Comparison of ENCODE assay signal across 11 cellular contexts in genomic region chr6:84618836-84619235, GRCh38.
A peak's percentile ranks its signal among the peaks of the same experiment; 100 is the strongest.
DNase-seq lines count a peak whose midpoint lies in the region; ATAC-seq and TF ChIP-seq lines count a peak whose summit lies in the region.
"Had no signal": no experiment of that assay in that cellular context is flagged by ENCODE, and none has a peak within 500 bp of the region (broad histone marks: within the 10 kb centered on the region; RNA-seq: fewer than 3 reads in every experiment).

No MANE protein-coding gene starts in this region.

- no peak overlapping the region for H3K4me2 ChIP-seq in MM.1S (ENCODE audit: low read depth, low read length)

- H3K4me3 ChIP-seq in MM.1S (ENCODE audit: low read length), result no peak overlapping the region

- H3K27ac Mint-ChIP-seq in chondrocyte (ENCODE audit: unreplicated experiment), result peak overlapping the region; percentile 94
- no peak overlapping the region for H3K27ac Mint-ChIP-seq in activated T-cell treated with anti-CD3 and anti-CD28 coated beads, Interleukin-2, amount 50 U/mL, for 72 hours
- H3K27ac Mint-ChIP-seq: activated CD4-positive, alpha-beta memory T cell treated with anti-CD3 and anti-CD28 coated beads for 36 hours; activated naive CD8-positive, alpha-beta T cell treated with anti-CD3 and anti-CD28 coated beads for 36 hours; stimulated activated effector memory CD8-positive, alpha-beta T cell treated with anti-CD3 and anti-CD28 coated beads, Interleukin-12 subunit alpha, Interleukin-12 subunit beta, amount 100 ng/mL, for 72 hours had no signal

- H3K27me3 ChIP-seq in MM.1S (replicated peaks; ENCODE audit: insufficient read depth, low read length), result no peaks in the 10 kb centered on the region

- H3K36me3 Mint-ChIP-seq in chondrocyte (ENCODE audit: low read depth), result peaks cover 5% of the 10 kb centered on the region
- H3K36me3 Mint-ChIP-seq in activated T-cell treated with anti-CD3 and anti-CD28 coated beads, Interleukin-2, amount 50 U/mL, for 72 hours (ENCODE audit: insufficient read depth in 2 of 2), result no peaks in the 10 kb centered on the region
- H3K36me3 Mint-ChIP-seq: activated CD4-positive, alpha-beta memory T cell treated with anti-CD3 and anti-CD28 coated beads for 36 hours; activated naive CD8-positive, alpha-beta T cell treated with anti-CD3 and anti-CD28 coated beads for 36 hours; stimulated activated effector memory CD8-positive, alpha-beta T cell treated with anti-CD3 and anti-CD28 coated beads, Interleukin-12 subunit alpha, Interleukin-12 subunit beta, amount 100 ng/mL, for 72 hours had no signal

- no peak for ATAC-seq in activated T-cell treated with anti-CD3 and anti-CD28 coated beads, Interleukin-2, amount 50 U/mL, for 72 hours (replicated peaks in 1 of 2)
- ATAC-seq in GM19397 (IDR thresholded peaks at IDR 0.05; ENCODE audit: unreplicated experiment), result no peak
- ATAC-seq: stimulated activated effector memory CD8-positive, alpha-beta T cell treated with anti-CD3 and anti-CD28 coated beads, Interleukin-12 subunit alpha, Interleukin-12 subunit beta, amount 100 ng/mL, for 72 hours had no signal

- H3K9me3 Mint-ChIP-seq in chondrocyte (ENCODE audit: low read depth), result peaks cover 19% of the 10 kb centered on the region
- peaks cover 10% of the 10 kb centered on the region in 2 donors for H3K9me3 Mint-ChIP-seq in activated T-cell treated with anti-CD3 and anti-CD28 coated beads, Interleukin-2, amount 50 U/mL, for 72 hours

- H3K9me3 ChIP-seq in MM.1S (replicated peaks; ENCODE audit: insufficient read depth, low read length), result no peaks in the 10 kb centered on the region

- H3K79me2 ChIP-seq in MM.1S (ENCODE audit: low read length), result no peaks in the 10 kb centered on the region

- H3K27me3 Mint-ChIP-seq in chondrocyte (ENCODE audit: low read depth), result no peaks in the 10 kb centered on the region
- H3K27me3 Mint-ChIP-seq in activated T-cell treated with anti-CD3 and anti-CD28 coated beads, Interleukin-2, amount 50 U/mL, for 72 hours (ENCODE audit: low read depth), result no peaks in the 10 kb centered on the region
- H3K27me3 Mint-ChIP-seq: activated CD4-positive, alpha-beta memory T cell treated with anti-CD3 and anti-CD28 coated beads for 36 hours; activated naive CD8-positive, alpha-beta T cell treated with anti-CD3 and anti-CD28 coated beads for 36 hours had no signal

- TF ChIP-seq CTCF in chondrocyte (IDR thresholded peaks at IDR 0.05) (no peak), MM.1S (IDR thresholded peaks at IDR 0.05; ENCODE audit: low read length) (no peak)

- no peak overlapping the region for H2AFZ ChIP-seq in MM.1S (ENCODE audit: low read length)

- DNase-seq in M059J (ENCODE audit: low read depth) (peak; percentile 69), chondrocyte (ENCODE audit: low spot score) (no peak), iPS DF 4.7 (ENCODE audit: extremely low read depth, low spot score) (peak; percentile 28), MM.1S (no peak), NCI-H187 treated with DMSO at 0.1 percent for 48 hours (lab: John Stamatoyannopoulos, UW) (no peak)
- DNase-seq in activated T-cell treated with anti-CD3 and anti-CD28 coated beads, Interleukin-2, amount 50 U/mL, for 72 hours, result no peak
- DNase-seq: activated CD4-positive, alpha-beta memory T cell treated with anti-CD3 and anti-CD28 coated beads for 36 hours; activated naive CD8-positive, alpha-beta T cell treated with anti-CD3 and anti-CD28 coated beads for 36 hours had no signal

- no peak overlapping the region for H3K9ac ChIP-seq in MM.1S (ENCODE audit: low read length)

- H3F3A ChIP-seq in MM.1S (ENCODE audit: insufficient read depth, low read length), result no peaks in the 10 kb centered on the region

- H3K36me3 ChIP-seq in MM.1S (replicated peaks; ENCODE audit: insufficient read depth, low read length), result no peaks in the 10 kb centered on the region

- no peak overlapping the region for H3K4me3 Mint-ChIP-seq in chondrocyte (ENCODE audit: unreplicated experiment)
- H3K4me3 Mint-ChIP-seq in activated T-cell treated with anti-CD3 and anti-CD28 coated beads, Interleukin-2, amount 50 U/mL, for 72 hours, result no peak overlapping the region
- H3K4me3 Mint-ChIP-seq: activated CD4-positive, alpha-beta memory T cell treated with anti-CD3 and anti-CD28 coated beads for 36 hours; activated naive CD8-positive, alpha-beta T cell treated with anti-CD3 and anti-CD28 coated beads for 36 hours; stimulated activated effector memory CD8-positive, alpha-beta T cell treated with anti-CD3 and anti-CD28 coated beads, Interleukin-12 subunit alpha, Interleukin-12 subunit beta, amount 100 ng/mL, for 72 hours had no signal

- no peak overlapping the region for H3K27ac ChIP-seq in MM.1S (ENCODE audit: low read length)
- H3K27ac ChIP-seq: epithelial cell of prostate had no signal

- no peaks in the 10 kb centered on the region for H3K9me2 ChIP-seq in MM.1S (replicated peaks; ENCODE audit: insufficient read depth, low read length)

- H4K20me1 ChIP-seq in MM.1S (ENCODE audit: insufficient read depth, low read length), result no peaks in the 10 kb centered on the region

- peaks cover 17% of the 10 kb centered on the region for H3K4me1 Mint-ChIP-seq in chondrocyte (ENCODE audit: low read depth)
- no peaks in the 10 kb centered on the region for H3K4me1 Mint-ChIP-seq in activated T-cell treated with anti-CD3 and anti-CD28 coated beads, Interleukin-2, amount 50 U/mL, for 72 hours (ENCODE audit: low read depth)
- H3K4me1 Mint-ChIP-seq: activated naive CD8-positive, alpha-beta T cell treated with anti-CD3 and anti-CD28 coated beads for 36 hours; stimulated activated effector memory CD8-positive, alpha-beta T cell treated with anti-CD3 and anti-CD28 coated beads, Interleukin-12 subunit alpha, Interleukin-12 subunit beta, amount 100 ng/mL, for 72 hours had no signal

- H3K4me1 ChIP-seq in MM.1S (ENCODE audit: low read length), result no peaks in the 10 kb centered on the region

Comparison
In these comparisons a context has a peak if more than half of its experiments do, and no peak if none do; other contexts are left out.
1. DNase-seq: peak in M059J (single experiment) and iPS DF 4.7 (single experiment); none in chondrocyte (single experiment), MM.1S (single experiment), activated T-cell treated with anti-CD3 and anti-CD28 coated beads, Interleukin-2, amount 50 U/mL, for 72 hours (0 of 2) and NCI-H187 treated with DMSO at 0.1 percent for 48 hours (single experiment).